In the genomic region with DNA sequence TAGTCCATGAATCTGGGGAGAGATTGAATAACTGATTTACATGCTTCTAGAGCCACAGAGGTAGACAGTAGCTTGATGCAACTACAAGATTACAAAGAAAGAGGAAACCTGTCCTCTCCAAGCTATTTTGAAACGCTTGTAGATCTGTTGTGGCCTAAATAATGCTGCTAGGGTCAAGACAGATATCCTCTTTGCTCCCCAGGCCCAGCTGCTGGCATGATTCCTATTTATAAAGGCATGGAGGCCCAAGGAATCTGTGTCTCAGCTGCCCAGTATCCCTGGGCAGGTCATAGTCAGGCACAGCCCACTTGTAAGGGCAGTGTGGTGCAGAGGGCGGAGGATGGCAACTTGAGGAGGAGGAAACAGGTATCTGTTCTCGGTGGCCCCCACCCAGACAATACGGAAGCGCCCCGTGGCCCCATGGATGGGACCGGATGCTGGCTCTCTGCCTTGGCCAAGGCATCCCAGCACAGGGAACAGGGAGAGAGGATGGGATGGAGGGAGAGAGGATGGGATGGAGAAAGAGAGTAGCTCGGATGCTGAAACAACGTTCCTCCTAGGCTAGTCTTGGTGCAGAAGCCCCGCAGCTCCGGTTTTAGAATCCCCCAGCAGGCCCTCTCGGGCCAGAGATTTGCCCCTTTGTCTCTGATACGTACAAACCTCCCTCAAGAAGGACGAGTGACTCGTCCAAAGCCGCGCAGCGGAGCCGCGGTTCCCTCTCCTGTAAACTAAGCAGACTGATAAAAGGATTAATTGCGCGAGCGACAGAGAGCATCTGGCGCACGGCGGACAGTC, we compare ENCODE assay signal across 1 cellular context.
TF ChIP-seq lines count a peak whose summit lies in the region.

No MANE protein-coding gene starts in this region.

TF ChIP-seq in K562, 482 proteins besides CTCF, POLR2A, EP300 and RAD21:
- no peak for TF ChIP-seq ZNF277 (CRISPR knock-in tag; IDR thresholded peaks at IDR 0.05; ENCODE audit: borderline replicate concordance)
- TF ChIP-seq KDM5B (IDR thresholded peaks at IDR 0.05; ENCODE audit: insufficient replicate concordance, low read depth, low read length), result peak; percentile 17
- TF ChIP-seq FUS (optimal IDR thresholded peaks at IDR 0.05; ENCODE audit: low read depth, low read length), result no peak
- no peak for TF ChIP-seq NR3C1 (CRISPR knock-in tag; IDR thresholded peaks at IDR 0.05)
- no peak for TF ChIP-seq ZNF449 (CRISPR knock-in tag; IDR thresholded peaks at IDR 0.05)
- no peak for TF ChIP-seq ZFPM2 (CRISPR knock-in tag; IDR thresholded peaks at IDR 0.05)
TF ChIP-seq in K562: peak in this region for 1.
